ENCODE assay signal across 25 cellular contexts in genomic region chr10:114561008-114561523, GRCh38.
DNase-seq lines count a peak whose midpoint lies in the region; ATAC-seq, FAIRE-seq and TF ChIP-seq lines count a peak whose summit lies in the region.
"Had no signal": no experiment of that assay in that cellular context is flagged by ENCODE, and none has a peak within 500 bp of the region (broad histone marks: within the 10 kb centered on the region; RNA-seq: fewer than 3 reads in every experiment).

No MANE protein-coding gene starts in this region.

- no peak overlapping the region for H3K9ac ChIP-seq in HepG2 (ENCODE audit: insufficient read depth, low read depth, low read length)
- H3K9ac ChIP-seq: BLaER1 had no signal

- H3K9me3 ChIP-seq in HepG2 (ENCODE audit: low read length): peaks cover 10% of the 10 kb centered on the region
- H3K9me3 ChIP-seq in right lobe of liver: no peaks in the 10 kb centered on the region
- H3K9me3 ChIP-seq in gastrocnemius medialis: peaks cover 0 to 5% (median 0%) of the 10 kb centered on the region in 3 donors
- H3K9me3 ChIP-seq in CD8-positive, alpha-beta memory T cell (ENCODE audit: low read length): no peaks in the 10 kb centered on the region
- H3K9me3 ChIP-seq in aorta (ENCODE audit: control insufficient read depth, low read length): no peaks in the 10 kb centered on the region

- H3K27ac ChIP-seq in HepG2 (ENCODE audit: extremely low read length, insufficient read depth, low read length): no peak overlapping the region
- H3K27ac ChIP-seq in right lobe of liver: peak overlapping the region in 1 of 3 donors; percentile 22
- peak overlapping the region in 3 of 4 donors; percentile 39 to 81 (median 78) for H3K27ac ChIP-seq in gastrocnemius medialis
- no peak overlapping the region for H3K27ac ChIP-seq in CD8-positive, alpha-beta memory T cell (ENCODE audit: low read depth, low read length)
- H3K27ac ChIP-seq in aorta (ENCODE audit: low read depth in 1 of 2, low read length in 2 of 2): no peak overlapping the region
- H3K27ac ChIP-seq: BLaER1 had no signal

- TF ChIP-seq CTCF in HepG2 (CRISPR knock-in tag; IDR thresholded peaks at IDR 0.05) (no peak), right lobe of liver (IDR thresholded peaks at IDR 0.05) (no peak), gastrocnemius medialis (IDR thresholded peaks at IDR 0.05 in 4 of 5, conservative IDR thresholded peaks at IDR 0.05 in 1 of 5) (no peak)

- no peak overlapping the region for H3K4me2 ChIP-seq in HepG2 (ENCODE audit: low read depth, low read length)
- H3K4me2 ChIP-seq: BLaER1, GM23338 had no signal

- 63% methylated on average over 7 of the region's 7 CpGs for WGBS in HepG2 (ENCODE audit: low lambda C conversion rate)
- WGBS in right lobe of liver (ENCODE audit: insufficient coverage, low coverage, low lambda C conversion rate, missing lambda C conversion rate): 50% methylated on average over 7 of the region's 7 CpGs
- WGBS in aorta, 2 donors: 80 to 85% methylated on average over 7 of the region's 7 CpGs

- TF ChIP-seq EP300 in HepG2 (IDR thresholded peaks at IDR 0.05; ENCODE audit: low read depth in 2 of 2, low read length in 2 of 2) (no peak), HepG2 (CRISPR knock-in tag; IDR thresholded peaks at IDR 0.05; ENCODE audit: borderline replicate concordance) (no peak)

- FAIRE-seq in HepG2 (lab: Jason Lieb, UNC): no peak
- FAIRE-seq: GM12891, RCC 7860 had no signal

- H3K36me3 ChIP-seq in HepG2 (replicated peaks in 1 of 2; ENCODE audit: control insufficient read depth in 1 of 2, insufficient read depth in 2 of 2, low read length in 2 of 2): no peaks in the 10 kb centered on the region
- H3K36me3 ChIP-seq in right lobe of liver: peaks cover 0 to 7% (median 2%) of the 10 kb centered on the region in 4 donors
- no peaks in the 10 kb centered on the region for H3K36me3 ChIP-seq in gastrocnemius medialis
- H3K36me3 ChIP-seq in CD8-positive, alpha-beta memory T cell (ENCODE audit: insufficient read depth, low read length): no peaks in the 10 kb centered on the region
- no peaks in the 10 kb centered on the region for H3K36me3 ChIP-seq in aorta (ENCODE audit: control insufficient read depth in 1 of 2, insufficient read depth in 2 of 2, low read length in 1 of 2)
- H3K36me3 ChIP-seq: BLaER1 had no signal

- peaks cover 19% of the 10 kb centered on the region for H3K4me1 ChIP-seq in HepG2 (ENCODE audit: insufficient read depth, low read length)
- peaks cover 0 to 25% (median 4%) of the 10 kb centered on the region in 4 donors for H3K4me1 ChIP-seq in right lobe of liver
- peaks cover 4 to 24% of the 10 kb centered on the region in 2 donors for H3K4me1 ChIP-seq in gastrocnemius medialis
- H3K4me1 ChIP-seq in CD8-positive, alpha-beta memory T cell (ENCODE audit: insufficient read depth, low read length): no peaks in the 10 kb centered on the region
- no peaks in the 10 kb centered on the region for H3K4me1 ChIP-seq in aorta (ENCODE audit: control insufficient read depth in 1 of 2, insufficient read depth in 2 of 2, low read length in 2 of 2)
- H3K4me1 ChIP-seq: BLaER1, Caco-2 had no signal

- peak overlapping the region in 1 of 8 donors; percentile 17 for H3K27ac Mint-ChIP-seq in CD8-positive, alpha-beta memory T cell
- H3K27ac Mint-ChIP-seq: CD4-positive, alpha-beta T cell; GM23338 had no signal

- in situ Hi-C loops in HepG2 (cut with HindIII; ENCODE audit: extremely low pct_ligation_motif_present, low pct_unique_long_range_greater_than_20kb): no loop called here
- in situ Hi-C loops in gastrocnemius medialis (cut with MboI; ENCODE audit: low sequenced_read_pairs in 4 of 4): loop anchor here in 1 of 4 donors (25.0 kb wide), 2 partner anchors 249 to 576 kb away; no protein-coding TSS in a partner anchor

- peaks cover 0 to 5% of the 10 kb centered on the region in 2 donors for H3K27me3 Mint-ChIP-seq in CD8-positive, alpha-beta memory T cell
- H3K27me3 Mint-ChIP-seq: CD4-positive, alpha-beta T cell had no signal

- H3K9me3 Mint-ChIP-seq in CD8-positive, alpha-beta memory T cell: peaks cover 7 to 16% (median 15%) of the 10 kb centered on the region in 5 donors
- H3K9me3 Mint-ChIP-seq: CD4-positive, alpha-beta T cell had no signal

- no peak for DNase-seq in HepG2 (ENCODE audit: low spot score)
- no peak for DNase-seq in right lobe of liver
- peak; percentile 57 for DNase-seq in kidney tubule cell (ENCODE audit: low spot score)
- DNase-seq in gastrocnemius medialis: no peak
- DNase-seq in CD8-positive, alpha-beta memory T cell: no peak
- no peak for DNase-seq in aorta
- DNase-seq: ACHN; Caco-2; CD4-positive, alpha-beta T cell; DMS 273 treated with DMSO at 0.1 percent for 48 hours; DMS79 treated with DMSO at 0.1 percent for 48 hours; HCEC 1CT; MG63; NCI-H1417 treated with DMSO at 0.1 percent for 48 hours; NCI-H187; NCI-H2107; NCI-H446 treated with DMSO at 0.1 percent for 48 hours; NCI-H526 treated with DMSO at 0.1 percent for 48 hours; OCI-M1 had no signal

- H3K4me3 ChIP-seq in HepG2 (replicated peaks in 1 of 3; ENCODE audit: insufficient read depth in 1 of 3, low read depth in 2 of 3, low read length in 3 of 3): no peak overlapping the region
- H3K4me3 ChIP-seq in right lobe of liver: no peak overlapping the region
- no peak overlapping the region for H3K4me3 ChIP-seq in gastrocnemius medialis
- no peak overlapping the region for H3K4me3 ChIP-seq in CD8-positive, alpha-beta memory T cell (ENCODE audit: low read length)
- H3K4me3 ChIP-seq in aorta (ENCODE audit: low read length in 2 of 2): no peak overlapping the region
- H3K4me3 ChIP-seq: BLaER1, GM23338, MG63 had no signal

- POLR2A ChIA-PET in HepG2 (lab: Yijun Ruan, JAX): no interaction called here
- POLR2A ChIA-PET in CD8-positive, alpha-beta memory T cell (lab: Charles Lee): no interaction called here

- TF ChIP-seq POLR2A in HepG2 (IDR thresholded peaks at IDR 0.05; ENCODE audit: insufficient read depth in 1 of 2, low read depth in 2 of 2, low read length in 2 of 2): no peak
- no peak for TF ChIP-seq POLR2A in right lobe of liver (IDR thresholded peaks at IDR 0.05)
- no peak for TF ChIP-seq POLR2A in gastrocnemius medialis (IDR thresholded peaks at IDR 0.05)

- no TSS peak for BruUV-seq in HepG2 (replicated peaks; lab: Mats Ljungman, UMichigan)

- CTCF ChIA-PET in HepG2 (lab: Yijun Ruan, JAX; ENCODE audit: low intra/inter-chr PET ratio, low total read pairs): no interaction called here
- CTCF ChIA-PET in CD8-positive, alpha-beta memory T cell (lab: Charles Lee): no interaction called here

- no peaks in the 10 kb centered on the region for H3K79me2 ChIP-seq in HepG2 (ENCODE audit: insufficient read depth, low read length)

- no peak overlapping the region for H2AFZ ChIP-seq in HepG2 (ENCODE audit: low read length)
- H2AFZ ChIP-seq: GM23338 had no signal

- no peaks in the 10 kb centered on the region for H3K4me1 Mint-ChIP-seq in CD8-positive, alpha-beta memory T cell
- H3K4me1 Mint-ChIP-seq: GM23338 had no signal

- intact Hi-C loops in HepG2 (cut with micrococcal nuclease; ENCODE audit: unreplicated experiment): no loop called here
- intact Hi-C loops in right lobe of liver (cut with DNase I): no loop called here
- intact Hi-C loops in gastrocnemius medialis (cut with DNase I; ENCODE audit: low total_unique reads): no loop called here
- intact Hi-C loops in aorta (cut with DNase I): loop anchor here in 1 of 2 donors (5.0 kb wide), 1 partner anchor 51 kb away; no protein-coding TSS in a partner anchor

- H3K27me3 ChIP-seq in HepG2 (ENCODE audit: control insufficient read depth in 1 of 2, insufficient read depth in 2 of 2, low read length in 2 of 2) (no peaks in the 10 kb centered on the region), right lobe of liver (no peaks in the 10 kb centered on the region), gastrocnemius medialis (no peaks in the 10 kb centered on the region), aorta (ENCODE audit: control insufficient read depth in 1 of 2, insufficient read depth in 2 of 2, low read length in 1 of 2) (no peaks in the 10 kb centered on the region)
- no peaks in the 10 kb centered on the region for H3K27me3 ChIP-seq in CD8-positive, alpha-beta memory T cell (ENCODE audit: insufficient read depth, low read length, poor library complexity, severe bottlenecking)
- H3K27me3 ChIP-seq: BLaER1, MG63 had no signal

- ATAC-seq in HepG2 (no peak), right lobe of liver (no peak), GM21619 (IDR thresholded peaks at IDR 0.05; ENCODE audit: unreplicated experiment) (peak; percentile 60), gastrocnemius medialis (no peak), HG02642 (IDR thresholded peaks at IDR 0.05; ENCODE audit: poor library complexity, unreplicated experiment) (no peak), aorta (ENCODE audit: low FRiP score) (no peak)
- ATAC-seq: GM23338 had no signal

- H3K36me3 Mint-ChIP-seq in CD8-positive, alpha-beta memory T cell: peaks cover 1 to 14% (median 2%) of the 10 kb centered on the region in 3 donors

- TF ChIP-seq RAD21 in HepG2 (CRISPR knock-in tag; IDR thresholded peaks at IDR 0.05): no peak

- H3K4me3 Mint-ChIP-seq in CD8-positive, alpha-beta memory T cell: no peak overlapping the region
- H3K4me3 Mint-ChIP-seq: CD4-positive, alpha-beta T cell; GM23338 had no signal

- H4K20me1 ChIP-seq in HepG2 (ENCODE audit: insufficient read depth, low read length): no peaks in the 10 kb centered on the region
- H4K20me1 ChIP-seq: BLaER1 had no signal

TF ChIP-seq in HepG2, 621 proteins besides CTCF, POLR2A, EP300 and RAD21:
- peak; percentile 35; the same call in 1 of the 2 replicates for TF ChIP-seq RAD51 (IDR thresholded peaks at IDR 0.05; ENCODE audit: borderline replicate concordance)
- TF ChIP-seq USF2 (IDR thresholded peaks at IDR 0.05; ENCODE audit: low read depth, low read length): peak; percentile 41
- no peak for TF ChIP-seq USF2 (CRISPR knock-in tag; IDR thresholded peaks at IDR 0.05; ENCODE audit: borderline replicate concordance)
- TF ChIP-seq GABPB1 (CRISPR knock-in tag; IDR thresholded peaks at IDR 0.05): no peak
- TF ChIP-seq NFATC3 (CRISPR knock-in tag; IDR thresholded peaks at IDR 0.05): no peak

Comparison
In these comparisons a context has a peak if more than half of its experiments do, and no peak if none do; other contexts are left out.
1. H3K27ac ChIP-seq: peak in gastrocnemius medialis (3 of 4); none in HepG2 (single experiment), CD8-positive, alpha-beta memory T cell (single experiment) and aorta (0 of 2).